In the genomic region with DNA sequence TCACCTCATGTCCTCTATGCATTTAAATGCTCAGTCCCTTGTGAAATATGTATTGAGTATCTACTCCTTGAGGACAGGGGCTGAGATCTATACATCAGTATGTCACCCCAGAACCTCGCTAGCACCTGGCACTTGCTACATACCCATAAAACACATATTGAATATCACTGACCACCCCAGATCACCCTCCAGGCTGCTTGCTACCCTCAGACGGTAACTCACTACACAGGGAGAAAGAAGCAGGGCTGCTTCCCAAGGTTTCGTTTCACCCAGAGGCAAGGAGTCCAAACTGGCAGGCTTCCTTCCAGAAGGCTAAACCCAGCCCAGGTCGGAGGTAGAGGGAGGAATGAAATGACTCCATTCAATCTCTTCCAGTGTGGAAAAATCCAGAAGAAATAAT, we compare ENCODE assay signal across 14 cellular contexts. TPM values are rescaled to one million over a fixed set of nuclear protein-coding genes. Genes with fewer than 3 reads are reported as not detected.
DNase-seq lines count a peak whose midpoint lies in the region; ATAC-seq and TF ChIP-seq lines count a peak whose summit lies in the region.
"Had no signal": no experiment of that assay in that cellular context is flagged by ENCODE, and none has a peak within 500 bp of the region (broad histone marks: within the 10 kb centered on the region; RNA-seq: fewer than 3 reads in every experiment).

No MANE protein-coding gene starts in this region.

- no peak overlapping the region for H3K4me3 Mint-ChIP-seq in activated CD8-positive, alpha-beta T cell treated with anti-CD3 and anti-CD28 coated beads for 36 hours
- no peak overlapping the region for H3K4me3 Mint-ChIP-seq in naive thymus-derived CD8-positive, alpha-beta T cell
- H3K4me3 Mint-ChIP-seq: H9 had no signal

- no peaks in the 10 kb centered on the region for H3K9me3 Mint-ChIP-seq in activated CD8-positive, alpha-beta T cell treated with anti-CD3 and anti-CD28 coated beads for 36 hours
- no peaks in the 10 kb centered on the region for H3K9me3 Mint-ChIP-seq in naive thymus-derived CD8-positive, alpha-beta T cell
- H3K9me3 Mint-ChIP-seq: H9 had no signal

- no peaks in the 10 kb centered on the region for H3K9me3 ChIP-seq in right atrium auricular region
- no peaks in the 10 kb centered on the region for H3K9me3 ChIP-seq in right cardiac atrium (ENCODE audit: control insufficient read depth, low read length)
- no peaks in the 10 kb centered on the region for H3K9me3 ChIP-seq in psoas muscle

- H3K36me3 Mint-ChIP-seq in activated CD8-positive, alpha-beta T cell treated with anti-CD3 and anti-CD28 coated beads for 36 hours (ENCODE audit: low read depth): no peaks in the 10 kb centered on the region
- no peaks in the 10 kb centered on the region for H3K36me3 Mint-ChIP-seq in naive thymus-derived CD8-positive, alpha-beta T cell

- WGBS in right cardiac atrium: 54% methylated on average over 4 of the region's 4 CpGs
- 24 to 51% (median 33%) methylated on average over 4 of the region's 4 CpGs for WGBS in psoas muscle, 3 donors

- H3K4me3 ChIP-seq in right atrium auricular region (no peak overlapping the region), right cardiac atrium (ENCODE audit: low read length) (no peak overlapping the region), psoas muscle (no peak overlapping the region)

- DNase-seq in right atrium auricular region (ENCODE audit: low spot score): peak; percentile 56
- DNase-seq in Right ventricle myocardium superior: no peak
- DNase-seq in right cardiac atrium: no peak
- no peak for DNase-seq in psoas muscle
- DNase-seq in activated CD8-positive, alpha-beta T cell treated with anti-CD3 and anti-CD28 coated beads for 36 hours: no peak
- DNase-seq in naive thymus-derived CD8-positive, alpha-beta T cell: no peak
- DNase-seq in GM10266 (ENCODE audit: extremely low spot score): no peak
- DNase-seq: AML-193, H9, Karpas-422, MM.1S, NCI-H1105, NCI-H187 treated with DMSO at 0.1 percent for 48 hours, NCI-H510A had no signal

- H3K27ac Mint-ChIP-seq in activated CD8-positive, alpha-beta T cell treated with anti-CD3 and anti-CD28 coated beads for 36 hours: no peak overlapping the region
- peak overlapping the region in 1 of 10 donors; percentile 26 for H3K27ac Mint-ChIP-seq in naive thymus-derived CD8-positive, alpha-beta T cell
- H3K27ac Mint-ChIP-seq: H9 had no signal

- ATAC-seq in Right ventricle myocardium superior (ENCODE audit: poor library complexity) (no peak), right cardiac atrium (no peak), psoas muscle (no peak)
- ATAC-seq in activated CD8-positive, alpha-beta T cell treated with anti-CD3 and anti-CD28 coated beads for 36 hours: no peak
- ATAC-seq in naive thymus-derived CD8-positive, alpha-beta T cell: no peak

- peak overlapping the region; percentile 74 to 96 for H3K27ac ChIP-seq in right atrium auricular region
- peak overlapping the region; percentile 62 for H3K27ac ChIP-seq in right cardiac atrium (ENCODE audit: low read length)
- H3K27ac ChIP-seq in psoas muscle: peak overlapping the region; percentile 90

- no peaks in the 10 kb centered on the region for H3K4me1 Mint-ChIP-seq in activated CD8-positive, alpha-beta T cell treated with anti-CD3 and anti-CD28 coated beads for 36 hours (ENCODE audit: low read depth)
- peaks cover 0 to 5% (median under 1%) of the 10 kb centered on the region in 4 donors for H3K4me1 Mint-ChIP-seq in naive thymus-derived CD8-positive, alpha-beta T cell

- no peaks in the 10 kb centered on the region for H3K27me3 Mint-ChIP-seq in activated CD8-positive, alpha-beta T cell treated with anti-CD3 and anti-CD28 coated beads for 36 hours
- H3K27me3 Mint-ChIP-seq in naive thymus-derived CD8-positive, alpha-beta T cell: peaks cover 0 to 10% (median 0%) of the 10 kb centered on the region in 5 donors

- peaks cover 0 to 99% of the 10 kb centered on the region in 2 donors for H3K4me1 ChIP-seq in right atrium auricular region
- peaks cover 43% of the 10 kb centered on the region for H3K4me1 ChIP-seq in right cardiac atrium (ENCODE audit: control insufficient read depth, insufficient read depth, low read length)
- H3K4me1 ChIP-seq in psoas muscle: peaks cover 86% of the 10 kb centered on the region

- intact Hi-C loops in Right ventricle myocardium superior (cut with DNase I): no loop called here
- intact Hi-C loops in right cardiac atrium (cut with DNase I): no loop called here
- intact Hi-C loops in psoas muscle (cut with DNase I): no loop called here
- intact Hi-C loops in activated CD8-positive, alpha-beta T cell treated with anti-CD3 and anti-CD28 coated beads for 36 hours (cut with micrococcal nuclease): no loop called here

- H3K27me3 ChIP-seq in right atrium auricular region: no peaks in the 10 kb centered on the region
- no peaks in the 10 kb centered on the region for H3K27me3 ChIP-seq in right cardiac atrium (ENCODE audit: control insufficient read depth, insufficient read depth)
- H3K27me3 ChIP-seq in psoas muscle (ENCODE audit: insufficient read depth in 3 of 3, low read length in 2 of 3): no peaks in the 10 kb centered on the region

- peaks cover 13% of the 10 kb centered on the region for H3K36me3 ChIP-seq in right atrium auricular region
- peaks cover 0 to 25% of the 10 kb centered on the region in 2 donors for H3K36me3 ChIP-seq in psoas muscle (ENCODE audit: insufficient read depth in 1 of 2, low read depth in 1 of 2)

- POLR2A ChIA-PET in activated CD8-positive, alpha-beta T cell treated with anti-CD3 and anti-CD28 coated beads for 36 hours (lab: Charles Lee): interaction anchor here (1.2 kb wide), 1 partner anchor 223 kb away, joined by 5 read pairs; no protein-coding TSS in a partner anchor
- POLR2A ChIA-PET in naive thymus-derived CD8-positive, alpha-beta T cell (lab: Charles Lee): no interaction called here

- CTCF ChIA-PET in activated CD8-positive, alpha-beta T cell treated with anti-CD3 and anti-CD28 coated beads for 36 hours (lab: Charles Lee): interaction anchor here (5.3 kb wide), 1 partner anchor 16 kb away, joined by 31 read pairs; no protein-coding TSS in a partner anchor

- TF ChIP-seq CTCF in right atrium auricular region (IDR thresholded peaks at IDR 0.05): no peak
- no peak for TF ChIP-seq CTCF in psoas muscle (IDR thresholded peaks at IDR 0.05)
- no peak for TF ChIP-seq CTCF in activated CD8-positive, alpha-beta T cell treated with anti-CD3 and anti-CD28 coated beads for 36 hours (IDR thresholded peaks at IDR 0.05)
- no peak for TF ChIP-seq CTCF in GM10266 (IDR thresholded peaks at IDR 0.05; ENCODE audit: control insufficient read depth, insufficient read depth, low read depth, missing control alignments)

RNA-seq across cellular contexts. Expression of gene INKA2, which starts 8.5 kb away (rescaled TPM):
- total RNA-seq in right atrium auricular region (10 to 100 TPM; 17.3 to 23.4 TPM), Right ventricle myocardium superior (28.4 TPM), right cardiac atrium (10 to 100 TPM; 18.9 to 46.2 (median 26.9) TPM), psoas muscle (10 to 100 TPM in 2 of 4 donors, 1 to 10 TPM in 2; 7.4 to 15.0 (median 10.4) TPM)
- polyA plus RNA-seq in right cardiac atrium (14.3 TPM), psoas muscle (1 to 10 TPM; 1.6 to 5.4 (median 3.7) TPM)
- 1 to 10 TPM; 1.7 to 2.3 TPM for total RNA-seq in activated CD8-positive, alpha-beta T cell treated with anti-CD3 and anti-CD28 coated beads for 36 hours
- under 1 TPM; 0.70 to 0.77 TPM for total RNA-seq in naive thymus-derived CD8-positive, alpha-beta T cell
- polyA plus RNA-seq in naive thymus-derived CD8-positive, alpha-beta T cell: not detected

RNA-seq across cellular contexts. Expression of gene DDX20, which starts 25.0 kb away (rescaled TPM):
- total RNA-seq in right atrium auricular region (1 to 10 TPM; 6.1 to 8.8 TPM), Right ventricle myocardium superior (5.8 TPM), right cardiac atrium (1 to 10 TPM; 5.5 to 7.7 (median 6.7) TPM), psoas muscle (10 to 100 TPM in 1 of 4 donors, 1 to 10 TPM in 3; 6.2 to 11.6 (median 7.6) TPM)
- polyA plus RNA-seq in right cardiac atrium (3.4 TPM), psoas muscle (10 to 100 TPM in 1 of 3 donors, 1 to 10 TPM in 2; 7.9 to 11.3 (median 8.1) TPM)
- total RNA-seq in activated CD8-positive, alpha-beta T cell treated with anti-CD3 and anti-CD28 coated beads for 36 hours: 10 to 100 TPM; 15.3 to 15.9 TPM
- total RNA-seq in naive thymus-derived CD8-positive, alpha-beta T cell: 10 to 100 TPM; 18.9 to 24.2 TPM
- 10 to 100 TPM in 2 of 3 donors, 1 to 10 TPM in 1; 8.0 to 12.7 (median 10.0) TPM for polyA plus RNA-seq in naive thymus-derived CD8-positive, alpha-beta T cell
